In the genomic region with DNA sequence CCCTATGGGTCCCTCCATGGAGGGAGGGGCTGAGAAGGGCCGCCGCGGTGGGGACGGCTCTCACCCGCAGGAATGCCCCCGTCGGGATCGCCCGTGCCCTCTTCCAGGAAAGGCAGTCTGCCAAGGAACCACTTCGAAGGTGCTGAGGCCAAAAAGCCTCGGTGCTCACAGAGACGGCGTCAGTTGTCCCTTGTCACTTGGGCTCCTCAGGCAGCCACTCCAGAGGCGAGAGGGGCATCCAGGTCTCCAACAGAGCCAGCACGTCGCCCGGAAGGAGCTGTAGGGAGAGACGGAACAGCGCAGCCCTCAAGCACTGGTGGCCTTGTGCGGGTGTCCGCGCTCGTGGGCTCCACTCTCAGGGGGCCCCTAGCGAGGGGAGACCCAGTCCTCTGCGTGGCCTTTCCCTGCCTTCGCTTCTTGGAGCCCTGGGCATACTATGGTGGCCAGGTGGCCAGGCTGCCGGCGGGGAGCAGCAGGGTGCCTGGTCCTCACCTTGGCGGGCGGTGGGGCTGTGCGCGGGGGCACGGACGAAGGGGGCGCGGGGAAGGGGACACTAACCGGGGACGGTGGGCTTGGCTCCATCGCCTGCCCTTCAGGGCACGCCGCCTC, we compare ENCODE assay signal across 8 cellular contexts. TPM values are rescaled to one million over a fixed set of nuclear protein-coding genes. Genes with fewer than 3 reads are reported as not detected.
DNase-seq lines count a peak whose midpoint lies in the region; ATAC-seq, FAIRE-seq and TF ChIP-seq lines count a peak whose summit lies in the region.

No MANE protein-coding gene starts in this region.

- no peak overlapping the region for H3K27ac Mint-ChIP-seq in CD4-positive, alpha-beta T cell

- TF ChIP-seq POLR2A in H54 (IDR thresholded peaks at IDR 0.05; ENCODE audit: low read depth, low read length): no peak

- H3F3A ChIP-seq in neural cell (ENCODE audit: insufficient read depth, low read length, poor library complexity, severe bottlenecking): no peaks in the 10 kb centered on the region

- H3K27me3 Mint-ChIP-seq in CD4-positive, alpha-beta T cell: peaks cover 18% of the 10 kb centered on the region

- DNase-seq in CD4-positive, alpha-beta T cell: peak in 1 of 10 experiments; percentile 7
- no peak for DNase-seq in Panc1 (ENCODE audit: low read depth, low spot score)
- no peak for DNase-seq in effector memory CD4-positive, alpha-beta T cell
- no peak for DNase-seq in H54 (ENCODE audit: insufficient read length, low spot score)
- no peak for DNase-seq in HCEC 1CT
- no peak for DNase-seq in NCI-H510A (lab: John Stamatoyannopoulos, UW)

- BruUV-seq in Panc1 (replicated peaks; lab: Mats Ljungman, UMichigan): no TSS peak

- peak overlapping the region; percentile 80 for H3K4me3 Mint-ChIP-seq in CD4-positive, alpha-beta T cell

- H3K4me1 Mint-ChIP-seq in CD4-positive, alpha-beta T cell (ENCODE audit: low read depth): no peaks in the 10 kb centered on the region

- H3K9me2 ChIP-seq in neural cell (ENCODE audit: insufficient read depth, low read length): no peaks in the 10 kb centered on the region

- TF ChIP-seq RAD21 in neural cell (conservative IDR thresholded peaks at IDR 0.05): no peak

- peaks cover 8% of the 10 kb centered on the region for H3K27me3 ChIP-seq in CD4-positive, alpha-beta T cell (ENCODE audit: control insufficient read depth, insufficient read depth, low read length)
- no peaks in the 10 kb centered on the region for H3K27me3 ChIP-seq in Panc1 (ENCODE audit: control insufficient read depth, insufficient read depth, low read length)
- no peaks in the 10 kb centered on the region for H3K27me3 ChIP-seq in effector memory CD4-positive, alpha-beta T cell (replicated peaks; ENCODE audit: control insufficient read depth, insufficient read depth, low read length, poor library complexity, severe bottlenecking)
- peaks cover 42% of the 10 kb centered on the region for H3K27me3 ChIP-seq in neural cell (ENCODE audit: insufficient read depth, low read depth, low read length)

- H3K9me3 ChIP-seq in CD4-positive, alpha-beta T cell (ENCODE audit: control insufficient read depth, low read length): no peaks in the 10 kb centered on the region
- H3K9me3 ChIP-seq in Panc1 (ENCODE audit: control insufficient read depth, insufficient read depth, low read depth, low read length) (no peaks in the 10 kb centered on the region), neural cell (ENCODE audit: low read length) (no peaks in the 10 kb centered on the region)
- no peaks in the 10 kb centered on the region for H3K9me3 ChIP-seq in effector memory CD4-positive, alpha-beta T cell (ENCODE audit: control insufficient read depth, low read length)

- in situ Hi-C loops in Panc1 (cut with HindIII; ENCODE audit: low pct_unique_long_range_greater_than_20kb, low sequenced_read_pairs): loop anchor here (10.0 kb wide), 1 partner anchor 125 kb away; no protein-coding TSS in a partner anchor

- no peak overlapping the region for H2AFZ ChIP-seq in neural cell (ENCODE audit: low read depth, low read length)

- H3K4me1 ChIP-seq in Panc1 (ENCODE audit: control insufficient read depth, insufficient read depth, low read length): peaks cover 14% of the 10 kb centered on the region
- H3K4me1 ChIP-seq in effector memory CD4-positive, alpha-beta T cell (ENCODE audit: control insufficient read depth, insufficient read depth, low read length, poor library complexity, severe bottlenecking): peaks cover 13% of the 10 kb centered on the region

- ATAC-seq in CD4-positive, alpha-beta T cell (ENCODE audit: poor library complexity): peak; percentile 9
- peak; percentile 13 for ATAC-seq in GM21529 (IDR thresholded peaks at IDR 0.05; ENCODE audit: unreplicated experiment)
- ATAC-seq in Panc1: peak; percentile 25

- H3K9me3 Mint-ChIP-seq in CD4-positive, alpha-beta T cell: no peaks in the 10 kb centered on the region

- H3K36me3 ChIP-seq in Panc1 (ENCODE audit: control insufficient read depth, insufficient read depth, low read length) (no peaks in the 10 kb centered on the region), neural cell (ENCODE audit: insufficient read depth, low read length) (no peaks in the 10 kb centered on the region)
- H3K36me3 ChIP-seq in effector memory CD4-positive, alpha-beta T cell (ENCODE audit: control insufficient read depth, insufficient read depth, low read length): no peaks in the 10 kb centered on the region

- no peaks in the 10 kb centered on the region for H3K79me2 ChIP-seq in neural cell (replicated peaks; ENCODE audit: insufficient read depth, low read length)

- intact Hi-C loops in CD4-positive, alpha-beta T cell (cut with DNase I, micrococcal nuclease): loop anchor here in 1 of 2 experiments (5.0 to 10.0 kb wide), 2 partner anchors 142 to 535 kb away; partner anchors contain the start of gene AP3S2
- intact Hi-C loops in Panc1 (cut with micrococcal nuclease; ENCODE audit: unreplicated experiment): loop anchor here (10.0 kb wide), 1 partner anchor 325 kb away; no protein-coding TSS in a partner anchor

- no peaks in the 10 kb centered on the region for H4K20me1 ChIP-seq in neural cell (ENCODE audit: insufficient read depth)

- no peak overlapping the region for H3K4me2 ChIP-seq in neural cell (ENCODE audit: low read length)

- no peaks in the 10 kb centered on the region for H3K36me3 Mint-ChIP-seq in CD4-positive, alpha-beta T cell (ENCODE audit: low read depth)

- POLR2A ChIA-PET in CD4-positive, alpha-beta T cell (lab: Charles Lee): interaction anchor here (0.8 kb wide), 1 partner anchor 10 kb away, joined by 3 read pairs; no protein-coding TSS in a partner anchor
- POLR2A ChIA-PET in Panc1 (lab: Charles Lee): interaction anchor here (0.5 to 0.7 kb wide), 2 partner anchors 137 to 149 kb away, joined by 3 to 10 read pairs; no protein-coding TSS in a partner anchor

- TF ChIP-seq CTCF in CD4-positive, alpha-beta T cell (IDR thresholded peaks at IDR 0.05): no peak
- TF ChIP-seq CTCF in Panc1 (IDR thresholded peaks at IDR 0.05) (no peak), neural cell (IDR thresholded peaks at IDR 0.05; ENCODE audit: poor library complexity, severe bottlenecking) (no peak)

- no peak for TF ChIP-seq EP300 in neural cell (conservative IDR thresholded peaks at IDR 0.05; ENCODE audit: poor library complexity, severe bottlenecking)

- H3K9ac ChIP-seq in neural cell (ENCODE audit: low read length): peak overlapping the region; percentile 68

- H3K27ac ChIP-seq in CD4-positive, alpha-beta T cell (ENCODE audit: low read depth, low read length): no peak overlapping the region
- H3K27ac ChIP-seq in Panc1 (ENCODE audit: low read length): peak overlapping the region; percentile 58; the same call in 1 of the 2 replicates
- no peak overlapping the region for H3K27ac ChIP-seq in effector memory CD4-positive, alpha-beta T cell (ENCODE audit: insufficient read depth, low read length, poor library complexity, severe bottlenecking)
- H3K27ac ChIP-seq in neural cell (ENCODE audit: low read length): no peak overlapping the region

- CTCF ChIA-PET in CD4-positive, alpha-beta T cell (lab: Charles Lee): interaction anchor here (0.7 to 2.0 kb wide), 3 partner anchors 10 to 13 kb away, joined by 3 to 11 read pairs (median 6); no protein-coding TSS in a partner anchor
- CTCF ChIA-PET in Panc1 (lab: Charles Lee): interaction anchor here (1.0 kb wide), 1 partner anchor 125 kb away, joined by 4 read pairs; no protein-coding TSS in a partner anchor

- H3K4me3 ChIP-seq in Panc1 (ENCODE audit: low read depth in 2 of 2, low read length in 2 of 2): peak overlapping the region; percentile 54 to 57
- peak overlapping the region; percentile 71 for H3K4me3 ChIP-seq in effector memory CD4-positive, alpha-beta T cell (ENCODE audit: insufficient read depth, low read depth, low read length, poor library complexity, severe bottlenecking)
- peak overlapping the region; percentile 69 for H3K4me3 ChIP-seq in neural cell (ENCODE audit: low read length)

- FAIRE-seq in H54 (lab: Jason Lieb, UNC): no peak

TF ChIP-seq in neural cell, 6 proteins besides CTCF, POLR2A, EP300 and RAD21 (continues in another document):
- TF ChIP-seq TAF1 (IDR thresholded peaks at IDR 0.05; ENCODE audit: low read depth): no peak
- TF ChIP-seq EZH2 (IDR thresholded peaks at IDR 0.05; ENCODE audit: borderline replicate concordance, insufficient read depth, low read length, poor library complexity, severe bottlenecking): no peak
- TF ChIP-seq MXI1 (conservative IDR thresholded peaks at IDR 0.05; ENCODE audit: poor library complexity, severe bottlenecking): no peak
- no peak for TF ChIP-seq POLR2AphosphoS5 (IDR thresholded peaks at IDR 0.05)
- no peak for TF ChIP-seq SMC3 (conservative IDR thresholded peaks at IDR 0.05; ENCODE audit: poor library complexity)

RNA-seq across cellular contexts. Expression of gene MESP1, which starts 1.0 kb away (rescaled TPM):
- under 1 TPM in 1 of 2 experiments, not detected in 1; 0.22 TPM for total RNA-seq in CD4-positive, alpha-beta T cell
- total RNA-seq in Panc1 (2021; ENCODE audit: unreplicated experiment): 6.4 TPM
- polyA plus RNA-seq in Panc1 (2012; ENCODE audit: insufficient read length): 6.5 TPM
- 4.8 and 5.5 TPM in 2 replicates for polyA plus RNA-seq in neural cell
- polyA minus RNA-seq in neural cell: 1.7 and 2.0 TPM in 2 replicates

RNA-seq across cellular contexts. Expression of gene MESP2, which starts 26.1 kb away (rescaled TPM):
- not detected for total RNA-seq in CD4-positive, alpha-beta T cell
- 1.1 TPM for total RNA-seq in Panc1 (2021; ENCODE audit: unreplicated experiment)
- 2.0 TPM for polyA plus RNA-seq in Panc1 (2012; ENCODE audit: insufficient read length)
- not detected in 2 replicates for polyA plus RNA-seq in neural cell
- not detected in 2 replicates for polyA minus RNA-seq in neural cell

RNA-seq across cellular contexts. Expression of gene WDR93, which starts 59.4 kb away (rescaled TPM):
- total RNA-seq in CD4-positive, alpha-beta T cell: not detected
- total RNA-seq in Panc1 (2021; ENCODE audit: unreplicated experiment): 0.18 TPM
- not detected for polyA plus RNA-seq in Panc1 (2012; ENCODE audit: insufficient read length)
- polyA plus RNA-seq in neural cell: 0.41 TPM in 1 of 2 replicates, not detected in the other
- 0.58 and 0.73 TPM in 2 replicates for polyA minus RNA-seq in neural cell

RNA-seq across cellular contexts. Expression of gene PEX11A, which starts 59.5 kb away (rescaled TPM):
- total RNA-seq in CD4-positive, alpha-beta T cell: under 1 TPM; 0.22 TPM
- total RNA-seq in Panc1 (2021; ENCODE audit: unreplicated experiment): 6.2 TPM
- 8.3 TPM for polyA plus RNA-seq in Panc1 (2012; ENCODE audit: insufficient read length)
- 13.6 and 18.1 TPM in 2 replicates for polyA plus RNA-seq in neural cell
- polyA minus RNA-seq in neural cell: 9.0 and 13.1 TPM in 2 replicates
